ENCODE assay signal across 18 cellular contexts in genomic region chr4:3091464-3091863, GRCh38. TPM values are rescaled to one million over a fixed set of nuclear protein-coding genes. Genes with fewer than 3 reads are reported as not detected.
DNase-seq lines count a peak whose midpoint lies in the region; ATAC-seq, FAIRE-seq and TF ChIP-seq lines count a peak whose summit lies in the region.
"Had no signal": no experiment of that assay in that cellular context is flagged by ENCODE, and none has a peak within 500 bp of the region (broad histone marks: within the 10 kb centered on the region; RNA-seq: fewer than 3 reads in every experiment).

No MANE protein-coding gene starts in this region.

- H3K36me3 ChIP-seq in endodermal cell (ENCODE audit: control insufficient read depth, insufficient read depth, low read length) (peaks cover 76% of the 10 kb centered on the region), small intestine (ENCODE audit: control insufficient read depth in 2 of 2, insufficient read depth in 2 of 2, low read length in 2 of 2) (peaks cover 0 to 6% of the 10 kb centered on the region in 2 donors)

- no peaks in the 10 kb centered on the region for H3K27me3 ChIP-seq in endodermal cell (ENCODE audit: control insufficient read depth, insufficient read depth, low read length, poor library complexity, severe bottlenecking)
- H3K27me3 ChIP-seq in small intestine (ENCODE audit: control insufficient read depth in 2 of 2, insufficient read depth in 2 of 2, low read length in 2 of 2) = no peaks in the 10 kb centered on the region

- WGBS in endodermal cell (ENCODE audit: insufficient coverage in 1 of 2, insufficient read length in 1 of 2), 2 experiments = 75 to 79% methylated on average over 4 to 5 of the region's 5 CpGs
- 6 to 40% (median 26%) methylated on average over 5 of the region's 5 CpGs for WGBS in small intestine, 3 donors

- no peaks in the 10 kb centered on the region for H3K27me3 Mint-ChIP-seq in activated T-cell treated with anti-CD3 and anti-CD28 coated beads, Interleukin-2, amount 50 U/mL, for 24 hours
- H3K27me3 Mint-ChIP-seq in T-helper 2 cell treated with Interferon-gamma antibody and Interleukin-4, amounts not matched to agents 5 μg/mL and 100 μg/mL, for 36 hours (ENCODE audit: low read depth) = no peaks in the 10 kb centered on the region
- no peaks in the 10 kb centered on the region for H3K27me3 Mint-ChIP-seq in endodermal cell (ENCODE audit: insufficient read depth)

- TF ChIP-seq CTCF in endodermal cell (conservative IDR thresholded peaks at IDR 0.05) = no peak

- no peak for DNase-seq in activated T-cell treated with anti-CD3 and anti-CD28 coated beads, Interleukin-2, amount 50 U/mL, for 24 hours
- DNase-seq in activated T-cell treated with anti-CD3 and anti-CD28 coated beads, Interleukin-2, amount 50 U/mL, for 1 hour = no peak
- no peak for DNase-seq in T-helper 2 cell treated with Interferon-gamma antibody and Interleukin-4, amounts not matched to agents 5 μg/mL and 100 μg/mL, for 36 hours (ENCODE audit: low spot score)
- DNase-seq in endodermal cell (no peak), small intestine (peak; percentile 83), hypothalamus (lab: John Stamatoyannopoulos, UW) (no peak)
- DNase-seq in stimulated activated effector memory CD8-positive, alpha-beta T cell treated with anti-CD3 and anti-CD28 coated beads, Interleukin-12 subunit alpha, Interleukin-12 subunit beta, amount 100 ng/mL, for 72 hours (ENCODE audit: low spot score in 2 of 2) = no peak
- DNase-seq: ACHN, Caco-2, DMS153, GOT3, KG1, NCI-H1048, NCI-H146, NCI-H2081 treated with DMSO at 0.1 percent for 48 hours, NCI-H510A treated with DMSO at 0.1 percent for 48 hours had no signal

- H3K9me3 Mint-ChIP-seq in activated T-cell treated with anti-CD3 and anti-CD28 coated beads, Interleukin-2, amount 50 U/mL, for 24 hours = no peaks in the 10 kb centered on the region
- no peaks in the 10 kb centered on the region for H3K9me3 Mint-ChIP-seq in T-helper 2 cell treated with Interferon-gamma antibody and Interleukin-4, amounts not matched to agents 5 μg/mL and 100 μg/mL, for 36 hours
- peaks cover 25% of the 10 kb centered on the region for H3K9me3 Mint-ChIP-seq in endodermal cell
- H3K9me3 Mint-ChIP-seq in stimulated activated effector memory CD8-positive, alpha-beta T cell treated with anti-CD3 and anti-CD28 coated beads, Interleukin-12 subunit alpha, Interleukin-12 subunit beta, amount 100 ng/mL, for 72 hours = no peaks in the 10 kb centered on the region

- H3K9me3 ChIP-seq in endodermal cell (ENCODE audit: control insufficient read depth, low read length) = peaks cover 17% of the 10 kb centered on the region
- H3K9me3 ChIP-seq in small intestine (ENCODE audit: control insufficient read depth, low read depth) = no peaks in the 10 kb centered on the region
- H3K9me3 ChIP-seq: Caco-2 had no signal

- no peak overlapping the region for H3K4me3 ChIP-seq in endodermal cell (ENCODE audit: low read length)
- H3K4me3 ChIP-seq in small intestine (ENCODE audit: low read depth in 1 of 2, low read length in 2 of 2) = no peak overlapping the region

- H3K4me1 ChIP-seq in endodermal cell (ENCODE audit: control insufficient read depth, insufficient read depth, low read length) (no peaks in the 10 kb centered on the region), small intestine (ENCODE audit: control insufficient read depth in 2 of 2, insufficient read depth in 1 of 2, low read depth in 1 of 2, low read length in 1 of 2) (no peaks in the 10 kb centered on the region)
- H3K4me1 ChIP-seq: Caco-2 had no signal

- peaks cover 28% of the 10 kb centered on the region for H3K4me1 Mint-ChIP-seq in activated T-cell treated with anti-CD3 and anti-CD28 coated beads, Interleukin-2, amount 50 U/mL, for 24 hours (ENCODE audit: low read depth)
- H3K4me1 Mint-ChIP-seq in T-helper 2 cell treated with Interferon-gamma antibody and Interleukin-4, amounts not matched to agents 5 μg/mL and 100 μg/mL, for 36 hours (ENCODE audit: low read depth) = peaks cover 9% of the 10 kb centered on the region
- no peaks in the 10 kb centered on the region for H3K4me1 Mint-ChIP-seq in endodermal cell
- peaks cover 18% of the 10 kb centered on the region for H3K4me1 Mint-ChIP-seq in stimulated activated effector memory CD8-positive, alpha-beta T cell treated with anti-CD3 and anti-CD28 coated beads, Interleukin-12 subunit alpha, Interleukin-12 subunit beta, amount 100 ng/mL, for 72 hours

- H3K4me3 Mint-ChIP-seq in activated T-cell treated with anti-CD3 and anti-CD28 coated beads, Interleukin-2, amount 50 U/mL, for 24 hours = no peak overlapping the region
- no peak overlapping the region for H3K4me3 Mint-ChIP-seq in T-helper 2 cell treated with Interferon-gamma antibody and Interleukin-4, amounts not matched to agents 5 μg/mL and 100 μg/mL, for 36 hours
- H3K4me3 Mint-ChIP-seq in endodermal cell = no peak overlapping the region
- H3K4me3 Mint-ChIP-seq in stimulated activated effector memory CD8-positive, alpha-beta T cell treated with anti-CD3 and anti-CD28 coated beads, Interleukin-12 subunit alpha, Interleukin-12 subunit beta, amount 100 ng/mL, for 72 hours = no peak overlapping the region

- no peak for ATAC-seq in stimulated activated effector memory CD8-positive, alpha-beta T cell treated with anti-CD3 and anti-CD28 coated beads, Interleukin-12 subunit alpha, Interleukin-12 subunit beta, amount 100 ng/mL, for 72 hours
- ATAC-seq: Panc1 had no signal

- H3K27ac Mint-ChIP-seq in activated T-cell treated with anti-CD3 and anti-CD28 coated beads, Interleukin-2, amount 50 U/mL, for 24 hours = peak overlapping the region; percentile 34
- H3K27ac Mint-ChIP-seq in T-helper 2 cell treated with Interferon-gamma antibody and Interleukin-4, amounts not matched to agents 5 μg/mL and 100 μg/mL, for 36 hours = peak overlapping the region; percentile 56
- H3K27ac Mint-ChIP-seq in endodermal cell = peak overlapping the region; percentile 6
- no peak overlapping the region for H3K27ac Mint-ChIP-seq in stimulated activated effector memory CD8-positive, alpha-beta T cell treated with anti-CD3 and anti-CD28 coated beads, Interleukin-12 subunit alpha, Interleukin-12 subunit beta, amount 100 ng/mL, for 72 hours

- FAIRE-seq in small intestine (lab: Jason Lieb, UNC) = peak; percentile 51

- H3K36me3 Mint-ChIP-seq in activated T-cell treated with anti-CD3 and anti-CD28 coated beads, Interleukin-2, amount 50 U/mL, for 24 hours (ENCODE audit: low read depth) = peaks cover 76% of the 10 kb centered on the region
- H3K36me3 Mint-ChIP-seq in T-helper 2 cell treated with Interferon-gamma antibody and Interleukin-4, amounts not matched to agents 5 μg/mL and 100 μg/mL, for 36 hours (ENCODE audit: low read depth) = peaks cover 42% of the 10 kb centered on the region
- peaks cover 75% of the 10 kb centered on the region for H3K36me3 Mint-ChIP-seq in endodermal cell (ENCODE audit: low read depth)
- peaks cover 75% of the 10 kb centered on the region for H3K36me3 Mint-ChIP-seq in stimulated activated effector memory CD8-positive, alpha-beta T cell treated with anti-CD3 and anti-CD28 coated beads, Interleukin-12 subunit alpha, Interleukin-12 subunit beta, amount 100 ng/mL, for 72 hours

- H3K27ac ChIP-seq in endodermal cell (ENCODE audit: low read depth, low read length) (no peak overlapping the region), small intestine (ENCODE audit: low read depth in 1 of 2, low read length in 1 of 2) (no peak overlapping the region)

- H3K9ac ChIP-seq in endodermal cell (ENCODE audit: extremely low read depth, low read length, poor library complexity, severe bottlenecking) = no peak overlapping the region

RNA-seq across cellular contexts. Expression of gene HTT, which starts 17.0 kb away (rescaled TPM):
- total RNA-seq in endodermal cell = 100 to 1,000 TPM; 104 to 109 TPM
- polyA plus RNA-seq in endodermal cell (2013, experiment 1 of 2) = 29.7 TPM
- polyA plus RNA-seq in endodermal cell (2013, experiment 2 of 2) = 24.3 TPM
- 10 to 100 TPM; 10.3 to 18.9 (median 10.8) TPM for polyA plus RNA-seq in small intestine

RNA-seq across cellular contexts. Expression of gene HTT-AS, which starts 17.1 kb away (rescaled TPM):
- not detected for total RNA-seq in endodermal cell
- not detected for polyA plus RNA-seq in endodermal cell (2013, experiment 1 of 2)
- not detected for polyA plus RNA-seq in endodermal cell (2013, experiment 2 of 2)
- not detected for polyA plus RNA-seq in small intestine
- total RNA-seq: Caco-2, M059J had no signal
